ENCODE assay signal across 22 cellular contexts in genomic region chr3:141578197-141578596, GRCh38.
DNase-seq lines count a peak whose midpoint lies in the region; ATAC-seq, FAIRE-seq and TF ChIP-seq lines count a peak whose summit lies in the region.
"Had no signal": no experiment of that assay in that cellular context is flagged by ENCODE, and none has a peak within 500 bp of the region (broad histone marks: within the 10 kb centered on the region; RNA-seq: fewer than 3 reads in every experiment).

No MANE protein-coding gene starts in this region.

- peak; percentile 20 for FAIRE-seq in H54 (lab: Jason Lieb, UNC)

- H3K27me3 ChIP-seq in PC-9 (ENCODE audit: insufficient read depth, low read depth) (no peaks in the 10 kb centered on the region), Peyer's patch (no peaks in the 10 kb centered on the region)
- H3K27me3 ChIP-seq: gastrocnemius medialis, transverse colon had no signal

- no peak overlapping the region for H3K4me2 ChIP-seq in PC-9

- CTCF ChIA-PET in PC-9 (lab: Charles Lee) = no interaction called here
- CTCF ChIA-PET in activated CD8-positive, alpha-beta T cell treated with anti-CD3 and anti-CD28 coated beads, Interleukin-2, amount 10 ng/mL, durations not matched to agents 7 days and 5 days (lab: Charles Lee) = interaction anchor here (1.6 to 2.9 kb wide), 3 partner anchors 8 to 335 kb away, joined by 3 to 10 read pairs (median 7); no protein-coding TSS in a partner anchor

- H3K79me2 ChIP-seq in PC-9 (ENCODE audit: low read depth) = no peaks in the 10 kb centered on the region

- H3K4me1 ChIP-seq in PC-9 (replicated peaks; ENCODE audit: insufficient read depth) (no peaks in the 10 kb centered on the region), Peyer's patch (peaks cover 0 to 6% (median 0%) of the 10 kb centered on the region in 4 donors)
- H3K4me1 ChIP-seq: gastrocnemius medialis had no signal

- H3K4me3 ChIP-seq in cardiac fibroblast (replicated peaks in 1 of 2; ENCODE audit: low read depth in 2 of 2, low read length in 2 of 2) (no peak overlapping the region), PC-9 (no peak overlapping the region), Peyer's patch (no peak overlapping the region)
- H3K4me3 ChIP-seq: gastrocnemius medialis, SK-N-MC, transverse colon had no signal

- no peaks in the 10 kb centered on the region for H3K9me3 Mint-ChIP-seq in activated CD8-positive, alpha-beta T cell treated with anti-CD3 and anti-CD28 coated beads, Interleukin-2, amount 10 ng/mL, durations not matched to agents 7 days and 5 days (ENCODE audit: insufficient read depth)
- H3K9me3 Mint-ChIP-seq: CD8-positive, alpha-beta memory T cell had no signal

- no peaks in the 10 kb centered on the region for H3K9me2 ChIP-seq in PC-9 (ENCODE audit: insufficient read depth)

- TF ChIP-seq CTCF in cardiac fibroblast (IDR thresholded peaks at IDR 0.05; ENCODE audit: low read depth, low read length) (no peak), PC-9 (conservative IDR thresholded peaks at IDR 0.05) (no peak), Peyer's patch (IDR thresholded peaks at IDR 0.05) (no peak)

- H3K27me3 Mint-ChIP-seq in activated CD8-positive, alpha-beta T cell treated with anti-CD3 and anti-CD28 coated beads, Interleukin-2, amount 10 ng/mL, durations not matched to agents 7 days and 5 days (ENCODE audit: low read depth) = no peaks in the 10 kb centered on the region
- H3K27me3 Mint-ChIP-seq: CD8-positive, alpha-beta memory T cell had no signal

- H3K4me3 Mint-ChIP-seq in activated CD8-positive, alpha-beta T cell treated with anti-CD3 and anti-CD28 coated beads, Interleukin-2, amount 10 ng/mL, durations not matched to agents 7 days and 5 days = no peak overlapping the region
- H3K4me3 Mint-ChIP-seq: CD8-positive, alpha-beta memory T cell had no signal

- no TSS peak for BruUV-seq in PC-9 (replicated peaks; lab: Mats Ljungman, UMichigan)

- peaks cover 26% of the 10 kb centered on the region for H3K36me3 ChIP-seq in PC-9 (ENCODE audit: low read depth)
- H3K36me3 ChIP-seq in Peyer's patch = peaks cover 0 to 59% (median 0%) of the 10 kb centered on the region in 3 donors

- peaks cover 10% of the 10 kb centered on the region for H3K4me1 Mint-ChIP-seq in activated CD8-positive, alpha-beta T cell treated with anti-CD3 and anti-CD28 coated beads, Interleukin-2, amount 10 ng/mL, durations not matched to agents 7 days and 5 days (ENCODE audit: low read depth)

- H3K9me3 ChIP-seq in PC-9 (ENCODE audit: insufficient read depth, low read depth) (no peaks in the 10 kb centered on the region), Peyer's patch (no peaks in the 10 kb centered on the region)
- H3K9me3 ChIP-seq: gastrocnemius medialis, transverse colon had no signal

- peaks cover 10% of the 10 kb centered on the region for H3F3A ChIP-seq in PC-9 (ENCODE audit: insufficient read depth, low read depth)

- DNase-seq in AG08395 (ENCODE audit: low spot score) (peak; percentile 11), H54 (ENCODE audit: insufficient read length, low spot score) (no peak), cardiac fibroblast (ENCODE audit: low read depth in 2 of 2) (peak; percentile 19 to 65), left lobe of liver (ENCODE audit: low spot score) (no peak), PC-9 (no peak), Peyer's patch (no peak)
- no peak for DNase-seq in activated CD8-positive, alpha-beta T cell treated with anti-CD3 and anti-CD28 coated beads, Interleukin-2, amount 10 ng/mL, durations not matched to agents 7 days and 5 days
- DNase-seq: CD8-positive, alpha-beta memory T cell; cerebellar nuclear complex; DMS79; gastrocnemius medialis; kidney glomerular epithelial cell; midbrain; NCI-H1105 treated with DMSO at 0.1 percent for 48 hours; stimulated activated naive CD8-positive, alpha-beta T cell treated with anti-CD3 and anti-CD28 coated beads, Interleukin-15, Interleukin-2, amounts not matched to agents 100 U/mL and 50 U/mL, for 24 hours; T1000; transverse colon had no signal

- ATAC-seq in left lobe of liver (peak; percentile 74), GM21786 (IDR thresholded peaks at IDR 0.05; ENCODE audit: unreplicated experiment) (no peak)
- ATAC-seq in activated CD8-positive, alpha-beta T cell treated with anti-CD3 and anti-CD28 coated beads, Interleukin-2, amount 10 ng/mL, durations not matched to agents 7 days and 5 days = no peak
- ATAC-seq: activated CD4-positive, CD25-positive, alpha-beta regulatory T cell treated with anti-CD3 and anti-CD28 coated beads, Interleukin-2, amount 50 U/mL, for 24 hours; gastrocnemius medialis; HCT116; stimulated activated naive CD8-positive, alpha-beta T cell treated with anti-CD3 and anti-CD28 coated beads, Interleukin-15, Interleukin-2, amounts not matched to agents 100 U/mL and 50 U/mL, for 24 hours had no signal

- intact Hi-C loops in PC-9 (cut with micrococcal nuclease; ENCODE audit: unreplicated experiment) = loop anchor here (10.0 kb wide), 1 partner anchor 707 kb away; no protein-coding TSS in a partner anchor

- H2AFZ ChIP-seq in PC-9 = no peak overlapping the region

- POLR2A ChIA-PET in PC-9 (lab: Charles Lee; ENCODE audit: unreplicated experiment) = no interaction called here
- POLR2A ChIA-PET in activated CD8-positive, alpha-beta T cell treated with anti-CD3 and anti-CD28 coated beads, Interleukin-2, amount 10 ng/mL, durations not matched to agents 7 days and 5 days (lab: Charles Lee) = no interaction called here

- TF ChIP-seq POLR2A in H54 (IDR thresholded peaks at IDR 0.05; ENCODE audit: low read depth, low read length) (no peak), Peyer's patch (IDR thresholded peaks at IDR 0.05) (no peak)

- H3K27ac Mint-ChIP-seq in activated CD8-positive, alpha-beta T cell treated with anti-CD3 and anti-CD28 coated beads, Interleukin-2, amount 10 ng/mL, durations not matched to agents 7 days and 5 days = no peak overlapping the region

- no peaks in the 10 kb centered on the region for H4K20me1 ChIP-seq in PC-9 (ENCODE audit: insufficient read depth)

- peaks cover 59% of the 10 kb centered on the region for H3K36me3 Mint-ChIP-seq in activated CD8-positive, alpha-beta T cell treated with anti-CD3 and anti-CD28 coated beads, Interleukin-2, amount 10 ng/mL, durations not matched to agents 7 days and 5 days (ENCODE audit: low read depth)

- H3K27ac ChIP-seq in PC-9 = no peak overlapping the region
- no peak overlapping the region for H3K27ac ChIP-seq in Peyer's patch
- H3K27ac ChIP-seq: gastrocnemius medialis, KMS-11, SK-N-MC, transverse colon had no signal

Comparison
In these comparisons a context has a peak if more than half of its experiments do, and no peak if none do; other contexts are left out.
1. DNase-seq: peak in AG08395 (single experiment) and cardiac fibroblast (2 of 2); none in H54 (single experiment), left lobe of liver (single experiment), PC-9 (0 of 2), Peyer's patch (0 of 3) and activated CD8-positive, alpha-beta T cell treated with anti-CD3 and anti-CD28 coated beads, Interleukin-2, amount 10 ng/mL, durations not matched to agents 7 days and 5 days (single experiment).